ENCODE assay signal across 17 cellular contexts in the genomic region with DNA sequence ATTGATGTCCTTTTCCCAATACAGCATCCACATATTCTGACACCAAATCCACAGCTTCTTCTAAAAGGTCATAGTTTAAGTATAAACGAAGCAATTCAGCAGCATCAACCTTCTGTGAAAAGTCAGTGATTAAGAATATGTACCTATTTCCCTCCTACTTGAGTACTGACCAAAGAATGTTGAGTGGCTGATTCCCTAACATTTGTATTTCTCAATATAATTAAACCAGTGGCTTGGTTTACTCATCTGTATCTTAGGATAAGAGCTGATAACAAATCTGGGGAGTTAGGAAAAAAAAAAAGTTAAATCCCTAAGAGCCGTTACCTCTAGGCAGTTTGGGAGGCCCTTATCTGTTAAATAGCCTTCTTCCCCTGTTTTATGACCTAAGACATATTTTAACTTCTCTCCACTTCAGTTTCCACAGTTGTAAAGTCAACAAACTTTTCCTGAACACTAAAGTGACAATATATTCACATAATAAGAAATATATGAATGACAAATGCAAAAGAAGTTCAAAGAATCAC.
"Had no signal": no experiment of that assay in that cellular context is flagged by ENCODE, and none has a peak within 500 bp of the region (broad histone marks: within the 10 kb centered on the region; RNA-seq: fewer than 3 reads in every experiment).

No MANE protein-coding gene starts in this region.

- H3K9me3 ChIP-seq: lower lobe of right lung, spleen, thyroid gland had no signal

- H3K27me3 ChIP-seq: spleen, thyroid gland had no signal

- H3K27ac ChIP-seq: lower lobe of right lung, spleen, thyroid gland, WERI-Rb-1 had no signal

- DNase-seq: activated CD4-positive, alpha-beta T cell treated with anti-CD3 and anti-CD28 coated beads, Interleukin-2, amount 50 U/mL, for 1 hour; activated CD4-positive, CD25-positive, alpha-beta regulatory T cell treated with anti-CD3 and anti-CD28 coated beads, Interleukin-2, amount 50 U/mL, for 72 hours; activated naive CD4-positive, alpha-beta T cell treated with Interleukin-2 at 50 U/mL for 16 hours; activated naive CD8-positive, alpha-beta T cell treated with anti-CD3 and anti-CD28 coated beads for 36 hours; activated T-cell treated with anti-CD3 and anti-CD28 coated beads, Interleukin-2, amount 50 U/mL, for 1 hour; amygdala; cortex of kidney; foreskin fibroblast; hypothalamus; lower lobe of right lung; naive thymus-derived CD8-positive, alpha-beta T cell; retina; spleen; stimulated activated CD4-positive, alpha-beta T cell treated with anti-CD3 and anti-CD28 coated beads, Interleukin-4, amount 100 ng/mL, for 24 hours; stimulated activated naive CD4-positive, alpha-beta T cell treated with Interleukin-2 at 50 U/mL for 16 hours; thyroid gland; WERI-Rb-1 had no signal

- H3K4me3 ChIP-seq: lower lobe of right lung, spleen, thyroid gland had no signal

- H3K4me1 ChIP-seq: lower lobe of right lung, spleen, thyroid gland had no signal
